Comparison of ENCODE assay signal across 15 cellular contexts in the genomic region with DNA sequence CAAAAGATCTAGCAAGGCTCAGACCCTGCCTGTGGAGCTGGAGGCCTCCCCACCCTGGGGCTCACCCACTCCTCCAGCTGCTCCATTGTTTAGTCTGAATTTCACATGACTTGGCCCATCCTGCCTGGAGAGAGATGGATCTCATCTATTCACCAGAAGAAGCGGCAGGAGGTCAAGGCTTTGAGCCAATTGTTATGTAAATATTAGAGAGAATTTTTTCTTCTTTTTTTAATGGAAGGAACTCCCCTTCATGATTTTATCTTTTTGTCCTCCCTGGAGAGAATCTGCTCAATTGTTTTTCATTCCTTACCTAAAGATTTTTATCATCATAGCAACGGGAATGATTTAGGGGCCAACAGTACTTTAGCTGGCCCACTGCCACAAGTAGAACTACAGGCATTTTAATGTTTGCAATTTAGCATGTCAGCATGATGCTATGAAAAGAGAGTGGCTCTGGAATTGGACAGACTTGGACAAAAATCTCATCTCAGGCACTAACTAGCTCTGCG. TPM values are rescaled to one million over a fixed set of nuclear protein-coding genes. Genes with fewer than 3 reads are reported as not detected.
DNase-seq lines count a peak whose midpoint lies in the region; ATAC-seq, FAIRE-seq and TF ChIP-seq lines count a peak whose summit lies in the region.
"Had no signal": no experiment of that assay in that cellular context is flagged by ENCODE, and none has a peak within 500 bp of the region (broad histone marks: within the 10 kb centered on the region; RNA-seq: fewer than 3 reads in every experiment).

No MANE protein-coding gene starts in this region.

- H3K9me3 ChIP-seq in CD8-positive, alpha-beta T cell (ENCODE audit: low read length): no peaks in the 10 kb centered on the region
- H3K9me3 ChIP-seq in HUES48 (ENCODE audit: control insufficient read depth, insufficient read depth, low read length) (0 out of 2 replicates have a peak, but pooled peaks cover 4% of the 10 kb centered on the region), H1 (ENCODE audit: insufficient read depth in 2 of 2, low read depth in 1 of 2, low read length in 1 of 2) (peaks cover 0 to 5% of the 10 kb centered on the region in 2 experiments; a peak in 1 of 4 replicates)
- H3K9me3 ChIP-seq: ascending aorta, BLaER1 had no signal

- no peaks in the 10 kb centered on the region for H3K27me3 Mint-ChIP-seq in CD8-positive, alpha-beta T cell (ENCODE audit: low read depth)
- H3K27me3 Mint-ChIP-seq in nephron (ENCODE audit: low read depth): no peaks in the 10 kb centered on the region
- H3K27me3 Mint-ChIP-seq in stimulated activated naive B cell treated with anti-CD40 and anti-IgM and Interleukin-4, amounts not matched to agents 10 μg/mL and 1 μg/mL and 100 μg/mL, for 72 hours: no peaks in the 10 kb centered on the region
- H3K27me3 Mint-ChIP-seq: stimulated activated naive CD8-positive, alpha-beta T cell treated with anti-CD3 and anti-CD28 coated beads, Interleukin-15, amount 100 ng/mL, for 72 hours had no signal

- CTCF ChIA-PET in CD8-positive, alpha-beta T cell (lab: Charles Lee): interaction anchor here (1.1 to 4.5 kb wide), 3 partner anchors 43 to 172 kb away, joined by 3 to 19 read pairs (median 8); no protein-coding TSS in a partner anchor
- CTCF ChIA-PET in H1 (lab: Charles Lee; ENCODE audit: partially characterized antibody): interaction anchor here (0.7 to 1.2 kb wide), 2 partner anchors 16 to 17 kb away, joined by 3 to 4 read pairs; no protein-coding TSS in a partner anchor

- no peak overlapping the region for H3K4me3 Mint-ChIP-seq in CD8-positive, alpha-beta T cell
- H3K4me3 Mint-ChIP-seq in nephron: peak overlapping the region in 1 of 3 experiments; percentile 43
- no peak overlapping the region for H3K4me3 Mint-ChIP-seq in stimulated activated naive B cell treated with anti-CD40 and anti-IgM and Interleukin-4, amounts not matched to agents 10 μg/mL and 1 μg/mL and 100 μg/mL, for 72 hours
- H3K4me3 Mint-ChIP-seq: stimulated activated naive CD8-positive, alpha-beta T cell treated with anti-CD3 and anti-CD28 coated beads, Interleukin-15, amount 100 ng/mL, for 72 hours had no signal

- H4K20me1 ChIP-seq in H1 (replicated peaks in 1 of 2; ENCODE audit: control insufficient read depth in 1 of 2, insufficient read depth in 2 of 2, low read length in 2 of 2): no peaks in the 10 kb centered on the region

- H3K18ac ChIP-seq in H1 (ENCODE audit: extremely low read depth, low read length): no peak overlapping the region

- no peak overlapping the region for H2BK12ac ChIP-seq in H1 (ENCODE audit: low read depth, low read length)

- no peak for FAIRE-seq in H1 (lab: Jason Lieb, UNC)
- FAIRE-seq: endothelial cell of umbilical vein had no signal

- peaks cover 53% of the 10 kb centered on the region for H3K36me3 Mint-ChIP-seq in CD8-positive, alpha-beta T cell
- peaks cover 28% of the 10 kb centered on the region for H3K36me3 Mint-ChIP-seq in nephron (ENCODE audit: low read depth)
- H3K36me3 Mint-ChIP-seq in stimulated activated naive B cell treated with anti-CD40 and anti-IgM and Interleukin-4, amounts not matched to agents 10 μg/mL and 1 μg/mL and 100 μg/mL, for 72 hours: peaks cover 30 to 41% of the 10 kb centered on the region in 2 donors

- H2AFZ ChIP-seq in H1 (ENCODE audit: low read length): no peak overlapping the region
- H2AFZ ChIP-seq: PC-9 had no signal

- H4K91ac ChIP-seq in H1 (replicated peaks; ENCODE audit: insufficient read length, low read length): no peak overlapping the region

- ATAC-seq in CD8-positive, alpha-beta T cell: no peak
- no peak for ATAC-seq in stimulated activated naive B cell treated with anti-CD40 and anti-IgM and Interleukin-4, amounts not matched to agents 10 μg/mL and 1 μg/mL and 100 μg/mL, for 72 hours (replicated peaks)
- ATAC-seq: stimulated activated naive CD8-positive, alpha-beta T cell treated with anti-CD3 and anti-CD28 coated beads, Interleukin-15, amount 100 ng/mL, for 72 hours had no signal

- no peaks in the 10 kb centered on the region for H3K79me1 ChIP-seq in H1 (ENCODE audit: low read depth, low read length)

- peak overlapping the region; percentile 31 for H4K5ac ChIP-seq in H1 (ENCODE audit: insufficient read length, low read depth, low read length)

- H2BK20ac ChIP-seq in H1 (ENCODE audit: low read length): no peak overlapping the region

- H4K8ac ChIP-seq in H1 (ENCODE audit: extremely low read depth, insufficient read depth, low read length): no peak overlapping the region

- peak overlapping the region; percentile 14 for H3K27ac Mint-ChIP-seq in CD8-positive, alpha-beta T cell
- H3K27ac Mint-ChIP-seq in nephron: peak overlapping the region; percentile 95 to 98 (median 97)
- no peak overlapping the region for H3K27ac Mint-ChIP-seq in stimulated activated naive B cell treated with anti-CD40 and anti-IgM and Interleukin-4, amounts not matched to agents 10 μg/mL and 1 μg/mL and 100 μg/mL, for 72 hours

- H3K27ac ChIP-seq in CD8-positive, alpha-beta T cell (ENCODE audit: low read depth, low read length): no peak overlapping the region
- peak overlapping the region; percentile 90 for H3K27ac ChIP-seq in HUES48 (ENCODE audit: low read depth, low read length)
- H3K27ac ChIP-seq in H1 (ENCODE audit: low read depth, low read length): no peak overlapping the region
- H3K27ac ChIP-seq: ascending aorta, BLaER1, PC-9 had no signal

- TF ChIP-seq POLR2A in H1 (IDR thresholded peaks at IDR 0.05; ENCODE audit: control extremely low read depth in 1 of 2, low read depth in 2 of 2, low read length in 2 of 2): no peak

- no peaks in the 10 kb centered on the region for H3K9me3 Mint-ChIP-seq in CD8-positive, alpha-beta T cell
- H3K9me3 Mint-ChIP-seq in nephron: no peaks in the 10 kb centered on the region
- H3K9me3 Mint-ChIP-seq in stimulated activated naive B cell treated with anti-CD40 and anti-IgM and Interleukin-4, amounts not matched to agents 10 μg/mL and 1 μg/mL and 100 μg/mL, for 72 hours: no peaks in the 10 kb centered on the region
- H3K9me3 Mint-ChIP-seq: stimulated activated naive CD8-positive, alpha-beta T cell treated with anti-CD3 and anti-CD28 coated beads, Interleukin-15, amount 100 ng/mL, for 72 hours had no signal

- no peak overlapping the region for H3K56ac ChIP-seq in H1 (replicated peaks; ENCODE audit: insufficient read length, low read depth, low read length)

- H3K4ac ChIP-seq in H1 (replicated peaks; ENCODE audit: insufficient read length, low read depth, low read length): peak overlapping the region; percentile 19

- H3K4me1 Mint-ChIP-seq in CD8-positive, alpha-beta T cell (ENCODE audit: low read depth): peaks cover 7% of the 10 kb centered on the region
- H3K4me1 Mint-ChIP-seq in nephron: peaks cover 43% of the 10 kb centered on the region
- no peaks in the 10 kb centered on the region for H3K4me1 Mint-ChIP-seq in stimulated activated naive B cell treated with anti-CD40 and anti-IgM and Interleukin-4, amounts not matched to agents 10 μg/mL and 1 μg/mL and 100 μg/mL, for 72 hours
- H3K4me1 Mint-ChIP-seq: stimulated activated naive CD8-positive, alpha-beta T cell treated with anti-CD3 and anti-CD28 coated beads, Interleukin-15, amount 100 ng/mL, for 72 hours had no signal

- 61% methylated on average over 3 of the region's 3 CpGs; no CpG with 5 or more reads in 1 of the 2 experiments for WGBS in H1 (ENCODE audit: extremely low coverage in 1 of 2, insufficient coverage in 1 of 2, insufficient read length in 1 of 2, insufficient replicate concordance in 2 of 2, low coverage in 1 of 2, low lambda C conversion rate in 2 of 2, missing lambda C conversion rate in 1 of 2), 2 experiments

- H2BK5ac ChIP-seq in H1 (ENCODE audit: low read depth, low read length): no peak overlapping the region

- H3K14ac ChIP-seq in H1 (ENCODE audit: insufficient read length): no peak overlapping the region

- no peaks in the 10 kb centered on the region for H3K23me2 ChIP-seq in H1 (ENCODE audit: low read depth, low read length)

- TF ChIP-seq RAD21 in H1 (IDR thresholded peaks at IDR 0.05 in 1 of 2, conservative IDR thresholded peaks at IDR 0.05 in 1 of 2; ENCODE audit: low read depth in 2 of 2, low read length in 2 of 2): no peak

- H3K4me1 ChIP-seq in CD8-positive, alpha-beta T cell (ENCODE audit: insufficient read depth, low read length): no peaks in the 10 kb centered on the region
- H3K4me1 ChIP-seq in HUES48 (ENCODE audit: control insufficient read depth, insufficient read depth, low read length) (peaks cover 29% of the 10 kb centered on the region; the same call in 1 of the 2 replicates), H1 (replicated peaks in 1 of 4; ENCODE audit: control insufficient read depth in 3 of 4, insufficient read depth in 4 of 4, low read length in 3 of 4) (peaks cover 0 to 10% (median 5%) of the 10 kb centered on the region in 4 experiments; a peak in 5 of 7 replicates)

- no peaks in the 10 kb centered on the region for H3K27me3 ChIP-seq in CD8-positive, alpha-beta T cell (ENCODE audit: insufficient read depth, low read length)
- H3K27me3 ChIP-seq in HUES48 (ENCODE audit: control insufficient read depth, insufficient read depth, low read length) (no peaks in the 10 kb centered on the region), H1 (replicated peaks in 1 of 4; ENCODE audit: control insufficient read depth in 3 of 4, extremely low read depth in 1 of 4, insufficient read depth in 3 of 4, low read length in 3 of 4) (no peaks in the 10 kb centered on the region)
- H3K27me3 ChIP-seq: ascending aorta, BLaER1 had no signal

- H3K9ac ChIP-seq in HUES48 (ENCODE audit: low read depth, low read length) (no peak overlapping the region), H1 (replicated peaks in 1 of 4; ENCODE audit: extremely low read depth in 1 of 4, low read depth in 3 of 4, low read length in 3 of 4) (no peak overlapping the region)
- H3K9ac ChIP-seq: BLaER1 had no signal

- H2BK120ac ChIP-seq in H1 (replicated peaks; ENCODE audit: low read depth, low read length): no peak overlapping the region

- peak overlapping the region in 1 of 2 experiments; percentile 19; a peak in 2 of 4 replicates for H3K4me2 ChIP-seq in H1 (ENCODE audit: insufficient read depth in 1 of 2, low read depth in 2 of 2, low read length in 2 of 2)
- H3K4me2 ChIP-seq: BLaER1, PC-9 had no signal

- no peak overlapping the region for H3K23ac ChIP-seq in H1 (ENCODE audit: insufficient read length)

- H3K79me2 ChIP-seq in H1 (ENCODE audit: control insufficient read depth in 1 of 2, insufficient read depth in 2 of 2, low read length in 2 of 2): no peaks in the 10 kb centered on the region

- POLR2A ChIA-PET in CD8-positive, alpha-beta T cell (lab: Charles Lee): no interaction called here
- POLR2A ChIA-PET in H1 (lab: Charles Lee; ENCODE audit: partially characterized antibody): interaction anchor here (1.1 kb wide), 1 partner anchor 43 kb away, joined by 3 read pairs; no protein-coding TSS in a partner anchor

- TF ChIP-seq CTCF in CD8-positive, alpha-beta T cell (IDR thresholded peaks at IDR 0.05): no peak
- TF ChIP-seq CTCF in H1 (IDR thresholded peaks at IDR 0.05; ENCODE audit: control extremely low read depth in 1 of 3, insufficient read depth in 1 of 3, low read depth in 1 of 3, low read length in 3 of 3) (no peak), nephron (IDR thresholded peaks at IDR 0.05; ENCODE audit: unreplicated experiment in 3 of 3) (no peak)

- intact Hi-C loops in CD8-positive, alpha-beta T cell (cut with DNase I, micrococcal nuclease): no loop called here

- peaks cover 24% of the 10 kb centered on the region for H3K36me3 ChIP-seq in CD8-positive, alpha-beta T cell (ENCODE audit: insufficient read depth, low read length)
- H3K36me3 ChIP-seq in HUES48 (ENCODE audit: control insufficient read depth, insufficient read depth, low read length) (no peaks in the 10 kb centered on the region), H1 (ENCODE audit: control insufficient read depth in 2 of 4, insufficient read depth in 4 of 4, low read length in 3 of 4) (no peaks in the 10 kb centered on the region)

- no peak overlapping the region for H2BK15ac ChIP-seq in H1 (ENCODE audit: low read length)

- H3K4me3 ChIP-seq in CD8-positive, alpha-beta T cell (ENCODE audit: low read depth, low read length): no peak overlapping the region
- H3K4me3 ChIP-seq in HUES48 (ENCODE audit: low read depth, low read length) (no peak overlapping the region), H1 (ENCODE audit: extremely low read depth in 1 of 4, insufficient read depth in 2 of 4, low read depth in 3 of 4, low read length in 4 of 4) (no peak overlapping the region)
- H3K4me3 ChIP-seq: ascending aorta, BLaER1, PC-9 had no signal

- no peak overlapping the region for H2AK5ac ChIP-seq in H1 (ENCODE audit: low read depth, low read length)

- no peak for DNase-seq in CD8-positive, alpha-beta T cell
- DNase-seq in H1 (ENCODE audit: low read depth in 1 of 2, low spot score in 2 of 2) (no peak), NCI-H2196 (lab: John Stamatoyannopoulos, UW; ENCODE audit: unreplicated experiment) (no peak), NOMO-1 treated with dmso at 0.1 percent for 144 hours (lab: John Stamatoyannopoulos, UW; ENCODE audit: unreplicated experiment) (no peak), DMS79 (lab: John Stamatoyannopoulos, UW) (no peak)
- DNase-seq in stimulated activated naive B cell treated with anti-CD40 and anti-IgM and Interleukin-4, amounts not matched to agents 10 μg/mL and 1 μg/mL and 100 μg/mL, for 72 hours: no peak
- DNase-seq: H7; NCI-H2029 treated with DMSO at 0.1 percent for 48 hours; PC-9; stimulated activated naive CD8-positive, alpha-beta T cell treated with anti-CD3 and anti-CD28 coated beads, Interleukin-15, amount 100 ng/mL, for 72 hours had no signal

- no peak for TF ChIP-seq EP300 in H1 (IDR thresholded peaks at IDR 0.05; ENCODE audit: borderline replicate concordance in 1 of 2, low read depth in 2 of 2, low read length in 2 of 2)

RNA-seq across cellular contexts. Expression of a gene that starts 44.2 kb away (rescaled TPM):
- total RNA-seq in CD8-positive, alpha-beta T cell: 100 to 1,000 TPM; 191 to 195 TPM
- 26.7 and 26.8 TPM in 2 replicates for total RNA-seq in H1 (2021; fragmentation: NEBNext Ultra II Directional; extraction: Animal tissue kit (Norgen Biotek cat#: 25700))
- 53.6 and 55.1 TPM in 2 replicates for polyA plus RNA-seq in H1 (2011; rRNA removed)
- 48.8 TPM for polyA plus RNA-seq in H1 (2011; cell fraction: cytosol; rRNA removed)
- polyA plus RNA-seq in H1 (2011; cell fraction: nucleus; rRNA removed): 43.8 TPM
- 35.4 to 41.6 TPM (median 39.4 TPM) in 4 replicates for polyA plus RNA-seq in H1 (2012, experiment 1 of 2)
- polyA plus RNA-seq in H1 (2012, experiment 2 of 2): 37.6 TPM
- polyA plus RNA-seq in H1 (2013, experiment 1 of 2): 19.9 TPM
- 21.6 TPM for polyA plus RNA-seq in H1 (2013, experiment 2 of 2)
- 30.0 and 32.2 TPM in 2 replicates for polyA minus RNA-seq in H1 (2011; rRNA and poly(A)+ RNA removed)
- 10.3 TPM for polyA minus RNA-seq in H1 (2011; cell fraction: cytosol; rRNA and poly(A)+ RNA removed)
- 11.7 TPM for polyA minus RNA-seq in H1 (2011; cell fraction: nucleus; rRNA and poly(A)+ RNA removed)
- total RNA-seq: PC-9 had no signal
